ENCODE assay signal across 10 cellular contexts in genomic region chr11:132158091-132158490, GRCh38.
A peak's percentile ranks its signal among the peaks of the same experiment; 100 is the strongest.
DNase-seq lines count a peak whose midpoint lies in the region; ATAC-seq and TF ChIP-seq lines count a peak whose summit lies in the region.
"Had no signal": no experiment of that assay in that cellular context is flagged by ENCODE, and none has a peak within 500 bp of the region (broad histone marks: within the 10 kb centered on the region; RNA-seq: fewer than 3 reads in every experiment).

No MANE protein-coding gene starts in this region.

- H3K27ac Mint-ChIP-seq in activated naive CD4-positive, alpha-beta T cell treated with anti-CD3 and anti-CD28 coated beads for 36 hours = no peak overlapping the region

- CTCF ChIA-PET in activated naive CD4-positive, alpha-beta T cell treated with anti-CD3 and anti-CD28 coated beads for 36 hours (lab: Charles Lee) = no interaction called here

- H3K27ac ChIP-seq in stomach = no peak overlapping the region
- H3K27ac ChIP-seq: body of pancreas had no signal

- no peaks in the 10 kb centered on the region for H3K27me3 Mint-ChIP-seq in activated naive CD4-positive, alpha-beta T cell treated with anti-CD3 and anti-CD28 coated beads for 36 hours (ENCODE audit: low read depth)

- WGBS in stomach, 5 donors = 74 to 90% (median 82%) methylated on average over 3 of the region's 3 CpGs

- TF ChIP-seq EP300 in stomach (IDR thresholded peaks at IDR 0.05) = no peak

- H3K36me3 ChIP-seq in stomach = no peaks in the 10 kb centered on the region

- H3K27me3 ChIP-seq in stomach = no peaks in the 10 kb centered on the region
- H3K27me3 ChIP-seq: body of pancreas had no signal

- no peaks in the 10 kb centered on the region for H3K9me3 Mint-ChIP-seq in activated naive CD4-positive, alpha-beta T cell treated with anti-CD3 and anti-CD28 coated beads for 36 hours

- H3K4me3 Mint-ChIP-seq in activated naive CD4-positive, alpha-beta T cell treated with anti-CD3 and anti-CD28 coated beads for 36 hours = no peak overlapping the region

- H3K9me3 ChIP-seq in stomach = no peaks in the 10 kb centered on the region
- H3K9me3 ChIP-seq: body of pancreas had no signal

- TF ChIP-seq POLR2A in stomach (IDR thresholded peaks at IDR 0.05) = no peak

- H3K4me1 Mint-ChIP-seq in activated naive CD4-positive, alpha-beta T cell treated with anti-CD3 and anti-CD28 coated beads for 36 hours (ENCODE audit: low read depth) = no peaks in the 10 kb centered on the region

- intact Hi-C loops in activated naive CD4-positive, alpha-beta T cell treated with anti-CD3 and anti-CD28 coated beads for 36 hours (cut with micrococcal nuclease) = loop anchor here (1.0 to 10.0 kb wide), 2 partner anchors 413 to 464 kb away; no protein-coding TSS in a partner anchor
- intact Hi-C loops in stomach (cut with DNase I; ENCODE audit: low total_unique reads) = no loop called here

- H3K36me3 Mint-ChIP-seq in activated naive CD4-positive, alpha-beta T cell treated with anti-CD3 and anti-CD28 coated beads for 36 hours (ENCODE audit: low read depth) = no peaks in the 10 kb centered on the region

- no peak overlapping the region for H3K4me3 ChIP-seq in stomach
- H3K4me3 ChIP-seq: body of pancreas, skin epidermis had no signal

- TF ChIP-seq CTCF in stomach (IDR thresholded peaks at IDR 0.05) = peak in 1 of 7 experiments; percentile 9

- H3K4me1 ChIP-seq in stomach = no peaks in the 10 kb centered on the region
- H3K4me1 ChIP-seq: body of pancreas had no signal

- no peak for ATAC-seq in HG02763 (IDR thresholded peaks at IDR 0.05; ENCODE audit: unreplicated experiment)
- ATAC-seq in GM18870 (IDR thresholded peaks at IDR 0.05; ENCODE audit: unreplicated experiment) = no peak
- ATAC-seq: body of pancreas had no signal

- peak; percentile 6 for DNase-seq in activated naive CD4-positive, alpha-beta T cell treated with anti-CD3 and anti-CD28 coated beads for 36 hours
- no peak for DNase-seq in activated naive CD4-positive, alpha-beta T cell treated with anti-CD3 and anti-CD28 coated beads, Interleukin-2, amount 50 U/mL, for 16 hours
- DNase-seq in NCI-H510A (lab: John Stamatoyannopoulos, UW) (peak; percentile 52), dermis blood vessel endothelial cell (peak; percentile 44), stomach (peak; percentile 27), NCI-H524 treated with DMSO at 0.1 percent for 48 hours (lab: John Stamatoyannopoulos, UW) (no peak)

Comparison
In these comparisons a context has a peak if more than half of its experiments do, and no peak if none do; other contexts are left out.
1. DNase-seq: peak in activated naive CD4-positive, alpha-beta T cell treated with anti-CD3 and anti-CD28 coated beads for 36 hours (single experiment), NCI-H510A (single experiment), dermis blood vessel endothelial cell (single experiment) and stomach (single experiment); none in activated naive CD4-positive, alpha-beta T cell treated with anti-CD3 and anti-CD28 coated beads, Interleukin-2, amount 50 U/mL, for 16 hours (single experiment) and NCI-H524 treated with DMSO at 0.1 percent for 48 hours (single experiment).